7 cellular contexts compared by ENCODE assay signal in the genomic region with DNA sequence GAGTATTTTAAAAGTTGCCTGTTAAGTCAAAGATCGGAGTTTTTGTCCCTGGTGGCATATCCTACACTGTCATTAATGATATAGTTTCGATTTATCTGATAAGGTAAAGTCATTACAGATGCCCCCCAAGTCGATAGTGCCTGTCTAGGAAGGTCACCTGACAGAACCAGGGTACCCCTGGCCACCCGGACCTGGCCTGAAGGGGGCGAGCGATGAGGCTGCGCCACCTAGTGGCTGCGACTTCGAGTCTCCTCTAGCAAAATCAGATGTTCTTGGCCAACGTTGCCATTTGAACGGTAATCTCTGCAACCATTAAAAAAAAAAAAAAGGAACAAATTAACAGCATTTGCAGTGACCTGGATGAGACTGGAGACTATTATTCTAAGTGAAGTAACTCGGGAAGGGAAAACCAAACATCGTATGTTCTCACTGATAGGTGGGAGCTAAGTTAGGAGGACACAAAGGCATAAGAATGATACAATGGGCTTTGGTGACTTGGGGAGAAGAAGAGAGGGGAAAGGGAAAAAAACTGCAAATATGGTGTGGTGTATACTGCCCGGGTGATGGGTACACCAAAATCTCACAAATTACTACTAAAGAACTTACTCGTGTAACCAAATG.
DNase-seq lines count a peak whose midpoint lies in the region; ATAC-seq and TF ChIP-seq lines count a peak whose summit lies in the region.

No MANE protein-coding gene starts in this region.

- no peaks in the 10 kb centered on the region for H3K27me3 Mint-ChIP-seq in activated CD8-positive, alpha-beta T cell treated with anti-CD3 and anti-CD28 coated beads for 36 hours

- DNase-seq in Jurkat, Clone E6-1 (ENCODE audit: low read depth, low spot score) = peak; percentile 49
- DNase-seq in activated CD8-positive, alpha-beta T cell treated with anti-CD3 and anti-CD28 coated beads for 36 hours = peak; percentile 53
- DNase-seq in fibroblast of villous mesenchyme (ENCODE audit: low read depth) = peak; percentile 66
- DNase-seq in osteoblast (ENCODE audit: insufficient read length, low spot score, missing footprints) = no peak
- no peak for DNase-seq in NCI-H187 treated with DMSO at 0.1 percent for 48 hours (lab: John Stamatoyannopoulos, UW)

- H2AFZ ChIP-seq in osteoblast (ENCODE audit: low read length) = no peak overlapping the region

- H4K20me1 ChIP-seq in osteoblast (ENCODE audit: insufficient read depth, low read length) = no peaks in the 10 kb centered on the region

- no peaks in the 10 kb centered on the region for H3K9me3 Mint-ChIP-seq in activated CD8-positive, alpha-beta T cell treated with anti-CD3 and anti-CD28 coated beads for 36 hours

- POLR2A ChIA-PET in activated CD8-positive, alpha-beta T cell treated with anti-CD3 and anti-CD28 coated beads for 36 hours (lab: Charles Lee) = no interaction called here

- H3K9me3 ChIP-seq in osteoblast (ENCODE audit: low read depth, low read length) = no peaks in the 10 kb centered on the region

- peak; percentile 86 for ATAC-seq in GM21825 (IDR thresholded peaks at IDR 0.05; ENCODE audit: unreplicated experiment)
- no peak for ATAC-seq in activated CD8-positive, alpha-beta T cell treated with anti-CD3 and anti-CD28 coated beads for 36 hours

- peak overlapping the region; percentile 38 for H3K4me2 ChIP-seq in osteoblast (ENCODE audit: insufficient read depth, low read length)

- intact Hi-C loops in activated CD8-positive, alpha-beta T cell treated with anti-CD3 and anti-CD28 coated beads for 36 hours (cut with micrococcal nuclease) = no loop called here

- peaks cover 5% of the 10 kb centered on the region for H3K79me2 ChIP-seq in osteoblast (ENCODE audit: insufficient read depth, low read length)

- H3K27me3 ChIP-seq in osteoblast (ENCODE audit: insufficient read depth, low read length) = no peaks in the 10 kb centered on the region

- no peaks in the 10 kb centered on the region for H3K36me3 ChIP-seq in osteoblast (ENCODE audit: insufficient read depth, low read length)

- H3K27ac Mint-ChIP-seq in activated CD8-positive, alpha-beta T cell treated with anti-CD3 and anti-CD28 coated beads for 36 hours = no peak overlapping the region

- CTCF ChIA-PET in activated CD8-positive, alpha-beta T cell treated with anti-CD3 and anti-CD28 coated beads for 36 hours (lab: Charles Lee) = interaction anchor here (0.6 to 2.5 kb wide), 13 partner anchors 11 to 446 kb away, joined by 3 to 12 read pairs (median 4); no protein-coding TSS in a partner anchor

- no peak overlapping the region for H3K4me3 ChIP-seq in Jurkat, Clone E6-1 (ENCODE audit: low read length)
- H3K4me3 ChIP-seq in fibroblast of villous mesenchyme (ENCODE audit: low read depth, low read length) (no peak overlapping the region), osteoblast (ENCODE audit: insufficient read depth, low read length) (no peak overlapping the region)

- no peaks in the 10 kb centered on the region for H3K36me3 Mint-ChIP-seq in activated CD8-positive, alpha-beta T cell treated with anti-CD3 and anti-CD28 coated beads for 36 hours (ENCODE audit: low read depth)

- H3K4me3 Mint-ChIP-seq in activated CD8-positive, alpha-beta T cell treated with anti-CD3 and anti-CD28 coated beads for 36 hours = no peak overlapping the region

- H3K4me1 ChIP-seq in osteoblast (ENCODE audit: insufficient read depth, low read length) = peaks cover 3% of the 10 kb centered on the region

- TF ChIP-seq CTCF in GM12873 (IDR thresholded peaks at IDR 0.05; ENCODE audit: insufficient read depth, low read depth, low read length, missing control alignments) (peak; percentile 93), fibroblast of villous mesenchyme (IDR thresholded peaks at IDR 0.05; ENCODE audit: insufficient read depth, low read depth, low read length) (peak; percentile 94), osteoblast (IDR thresholded peaks at IDR 0.05; ENCODE audit: extremely low read depth, low read depth, low read length) (peak; percentile 93)
- peak; percentile 84 for TF ChIP-seq CTCF in activated CD8-positive, alpha-beta T cell treated with anti-CD3 and anti-CD28 coated beads for 36 hours (IDR thresholded peaks at IDR 0.05)

- H3K4me1 Mint-ChIP-seq in activated CD8-positive, alpha-beta T cell treated with anti-CD3 and anti-CD28 coated beads for 36 hours (ENCODE audit: low read depth) = no peaks in the 10 kb centered on the region

- H3K27ac ChIP-seq in osteoblast (ENCODE audit: low read depth, low read length) = no peak overlapping the region

Comparison
In these comparisons a context has a peak if more than half of its experiments do, and no peak if none do; other contexts are left out.
1. DNase-seq: peak in Jurkat, Clone E6-1 (single experiment), activated CD8-positive, alpha-beta T cell treated with anti-CD3 and anti-CD28 coated beads for 36 hours (single experiment) and fibroblast of villous mesenchyme (single experiment); none in osteoblast (single experiment) and NCI-H187 treated with DMSO at 0.1 percent for 48 hours (single experiment).
2. Peak in every context shown above with its lines, with median percentiles within 50 percentile points of each other: CTCF ChIP-seq.